Comparison of ENCODE assay signal across 20 cellular contexts in the genomic region with DNA sequence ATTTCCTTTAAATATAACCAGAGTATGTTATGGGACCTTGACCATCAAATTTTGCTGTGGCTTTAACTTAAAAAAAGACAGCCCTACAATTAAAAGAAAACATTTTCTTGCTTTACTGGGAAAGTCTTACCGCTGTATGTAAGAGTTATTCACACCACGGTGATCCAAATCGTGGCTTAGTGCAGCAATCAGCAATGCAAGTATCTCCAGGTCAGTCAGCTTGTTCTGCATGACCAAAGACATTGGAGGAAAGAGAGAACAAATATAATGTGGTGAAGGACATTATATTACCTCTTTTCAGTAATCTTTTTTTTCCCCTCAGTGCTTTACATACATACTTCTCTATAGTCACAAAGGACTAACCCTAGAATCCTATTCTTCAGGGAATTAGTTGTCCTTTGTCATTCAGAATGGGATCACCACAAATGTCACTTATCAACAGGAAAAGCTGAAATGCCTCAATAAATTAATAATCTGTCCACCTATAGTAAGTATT.
"Had no signal": no experiment of that assay in that cellular context is flagged by ENCODE, and none has a peak within 500 bp of the region (broad histone marks: within the 10 kb centered on the region; RNA-seq: fewer than 3 reads in every experiment).

No MANE protein-coding gene starts in this region.

- H3K27ac ChIP-seq: colonic mucosa had no signal

- H3K79me2 ChIP-seq: hepatocyte had no signal

- H3K36me3 ChIP-seq: colonic mucosa had no signal

- H3K4me2 ChIP-seq: hepatocyte had no signal

- ATAC-seq: esophagus mucosa; natural killer cell treated with Interleukin-12 subunit alpha and Interleukin-12 subunit beta and Interleukin-15 and Interleukin-18, amount 100 ng/mL, for 72 hours; T-cell had no signal

- DNase-seq: activated B cell treated with CpG ODN at 0.5 μM for 24 hours; activated CD4-positive, alpha-beta memory T cell treated with anti-CD3 and anti-CD28 coated beads for 36 hours; activated CD4-positive, alpha-beta T cell treated with anti-CD3 and anti-CD28 coated beads for 4 hours; activated naive CD4-positive, alpha-beta T cell treated with Interleukin-2 at 50 U/mL for 16 hours; activated naive CD8-positive, alpha-beta T cell treated with anti-CD3 and anti-CD28 coated beads, Interleukin-2, amount 10 ng/mL, durations not matched to agents 7 days and 5 days; activated T-cell treated with anti-CD3 and anti-CD28 coated beads for 4 hours; amygdala; central memory CD4-positive, alpha-beta T cell; colonic mucosa; islet precursor cell; nucleus accumbens; posterior cingulate gyrus; stimulated activated CD4-positive, alpha-beta T cell treated with anti-CD3 and anti-CD28 coated beads, Interleukin-2, amount 100 ng/mL, for 24 hours; stimulated activated naive CD4-positive, alpha-beta T cell treated with Interleukin-2 at 50 U/mL for 16 hours; T-cell; trophoblast cell had no signal

- H2AFZ ChIP-seq: hepatocyte had no signal

- H3K9me3 ChIP-seq: colonic mucosa had no signal

- H3K27me3 ChIP-seq: colonic mucosa, hepatocyte had no signal

- H3K4me3 ChIP-seq: colonic mucosa, hepatocyte, lung had no signal

- H3K4me1 ChIP-seq: colonic mucosa had no signal
